ENCODE assay signal across 14 cellular contexts in genomic region chr5:111587728-111588127, GRCh38.
DNase-seq lines count a peak whose midpoint lies in the region; ATAC-seq and TF ChIP-seq lines count a peak whose summit lies in the region.
"Had no signal": no experiment of that assay in that cellular context is flagged by ENCODE, and none has a peak within 500 bp of the region (broad histone marks: within the 10 kb centered on the region; RNA-seq: fewer than 3 reads in every experiment).

No MANE protein-coding gene starts in this region.

- no peaks in the 10 kb centered on the region for H3K36me3 ChIP-seq in Caco-2 (ENCODE audit: control insufficient read depth, insufficient read depth, low read length)

- POLR2A ChIA-PET in activated CD8-positive, alpha-beta T cell treated with anti-CD3 and anti-CD28 coated beads for 36 hours (lab: Charles Lee), result no interaction called here
- POLR2A ChIA-PET in activated CD8-positive, alpha-beta T cell treated with anti-CD3 and anti-CD28 coated beads, Interleukin-2, amount 10 ng/mL, durations not matched to agents 7 days and 5 days (lab: Charles Lee), result no interaction called here
- POLR2A ChIA-PET in Caco-2 (lab: Charles Lee), result no interaction called here

- ATAC-seq in activated CD8-positive, alpha-beta T cell treated with anti-CD3 and anti-CD28 coated beads for 36 hours, result peak; percentile 65
- no peak for ATAC-seq in activated CD8-positive, alpha-beta T cell treated with anti-CD3 and anti-CD28 coated beads, Interleukin-2, amount 10 ng/mL, durations not matched to agents 7 days and 5 days
- ATAC-seq in activated naive CD4-positive, alpha-beta T cell treated with anti-CD3 and anti-CD28 coated beads, Interleukin-2, amount 50 U/mL, for 72 hours, result peak; percentile 34 to 49
- no peak for ATAC-seq in natural killer cell
- ATAC-seq: CD8-positive, alpha-beta T cell had no signal

- CTCF ChIA-PET in activated CD8-positive, alpha-beta T cell treated with anti-CD3 and anti-CD28 coated beads for 36 hours (lab: Charles Lee), result interaction anchor here (1.8 kb wide), 1 partner anchor 37 kb away, joined by 4 read pairs; no protein-coding TSS in a partner anchor
- CTCF ChIA-PET in activated CD8-positive, alpha-beta T cell treated with anti-CD3 and anti-CD28 coated beads, Interleukin-2, amount 10 ng/mL, durations not matched to agents 7 days and 5 days (lab: Charles Lee), result interaction anchor here (1.8 to 2.4 kb wide), 2 partner anchors 11 to 56 kb away, joined by 5 read pairs; no protein-coding TSS in a partner anchor
- CTCF ChIA-PET in activated naive CD4-positive, alpha-beta T cell treated with anti-CD3 and anti-CD28 coated beads, Interleukin-2, amount 10 ng/mL, durations not matched to agents 7 days and 5 days (lab: Charles Lee), result no interaction called here
- CTCF ChIA-PET in Caco-2 (lab: Charles Lee), result no interaction called here

- H3K9me3 Mint-ChIP-seq in activated CD8-positive, alpha-beta T cell treated with anti-CD3 and anti-CD28 coated beads for 36 hours, result no peaks in the 10 kb centered on the region
- H3K9me3 Mint-ChIP-seq in activated CD8-positive, alpha-beta T cell treated with anti-CD3 and anti-CD28 coated beads, Interleukin-2, amount 10 ng/mL, durations not matched to agents 7 days and 5 days (ENCODE audit: insufficient read depth), result no peaks in the 10 kb centered on the region
- H3K9me3 Mint-ChIP-seq in activated naive CD4-positive, alpha-beta T cell treated with anti-CD3 and anti-CD28 coated beads, Interleukin-2, amount 50 U/mL, for 72 hours, result no peaks in the 10 kb centered on the region
- no peaks in the 10 kb centered on the region for H3K9me3 Mint-ChIP-seq in activated naive CD4-positive, alpha-beta T cell treated with anti-CD3 and anti-CD28 coated beads, Interleukin-2, amount 10 ng/mL, durations not matched to agents 7 days and 5 days
- H3K9me3 Mint-ChIP-seq in natural killer cell (no peaks in the 10 kb centered on the region), Caco-2 (ENCODE audit: unreplicated experiment) (peaks cover 15% of the 10 kb centered on the region)
- H3K9me3 Mint-ChIP-seq: CD8-positive, alpha-beta T cell; HFFc6 had no signal

- DNase-seq in activated CD8-positive, alpha-beta T cell treated with anti-CD3 and anti-CD28 coated beads for 36 hours, result no peak
- DNase-seq in activated CD8-positive, alpha-beta T cell treated with anti-CD3 and anti-CD28 coated beads, Interleukin-2, amount 10 ng/mL, durations not matched to agents 7 days and 5 days, result no peak
- no peak for DNase-seq in activated naive CD4-positive, alpha-beta T cell treated with anti-CD3 and anti-CD28 coated beads, Interleukin-2, amount 50 U/mL, for 72 hours (ENCODE audit: low spot score in 2 of 2)
- no peak for DNase-seq in activated naive CD4-positive, alpha-beta T cell treated with anti-CD3 and anti-CD28 coated beads, Interleukin-2, amount 10 ng/mL, durations not matched to agents 7 days and 5 days
- no peak for DNase-seq in natural killer cell
- no peak for DNase-seq in HuH-7.5 (ENCODE audit: low spot score)
- no peak for DNase-seq in Caco-2
- no peak for DNase-seq in stimulated activated CD4-positive, alpha-beta T cell treated with anti-CD3 and anti-CD28 coated beads, Interleukin-1b, Interleukin-23, amount 100 ng/mL, for 48 hours
- DNase-seq: CD8-positive, alpha-beta T cell; COR-L47; DMS53; HCEC 1CT; HFFc6 had no signal

- peaks cover 16% of the 10 kb centered on the region; the same call in 1 of the 2 replicates for H3K4me1 ChIP-seq in Caco-2

- H3K4me1 Mint-ChIP-seq in activated CD8-positive, alpha-beta T cell treated with anti-CD3 and anti-CD28 coated beads for 36 hours (ENCODE audit: low read depth), result peaks cover 32% of the 10 kb centered on the region
- peaks cover 10% of the 10 kb centered on the region for H3K4me1 Mint-ChIP-seq in activated CD8-positive, alpha-beta T cell treated with anti-CD3 and anti-CD28 coated beads, Interleukin-2, amount 10 ng/mL, durations not matched to agents 7 days and 5 days (ENCODE audit: low read depth)
- H3K4me1 Mint-ChIP-seq in activated naive CD4-positive, alpha-beta T cell treated with anti-CD3 and anti-CD28 coated beads, Interleukin-2, amount 10 ng/mL, durations not matched to agents 7 days and 5 days, result peaks cover 4% of the 10 kb centered on the region
- H3K4me1 Mint-ChIP-seq in natural killer cell, result peaks cover 40 to 45% of the 10 kb centered on the region in 2 donors
- H3K4me1 Mint-ChIP-seq in Caco-2 (ENCODE audit: low read depth, unreplicated experiment), result peaks cover 10% of the 10 kb centered on the region

- no peaks in the 10 kb centered on the region for H3K27me3 ChIP-seq in Caco-2 (replicated peaks; ENCODE audit: control insufficient read depth, insufficient read depth, low read length)

- no peak for TF ChIP-seq CTCF in activated CD8-positive, alpha-beta T cell treated with anti-CD3 and anti-CD28 coated beads for 36 hours (IDR thresholded peaks at IDR 0.05)
- no peak for TF ChIP-seq CTCF in natural killer cell (IDR thresholded peaks at IDR 0.05)
- TF ChIP-seq CTCF in Caco-2 (IDR thresholded peaks at IDR 0.05; ENCODE audit: insufficient read depth in 1 of 2, low read depth in 1 of 2, low read length in 1 of 2, severe bottlenecking in 1 of 2, unreplicated experiment in 1 of 2), result no peak

- intact Hi-C loops in activated CD8-positive, alpha-beta T cell treated with anti-CD3 and anti-CD28 coated beads for 36 hours (cut with micrococcal nuclease), result no loop called here
- intact Hi-C loops in natural killer cell (cut with micrococcal nuclease) (loop anchor here (10.0 kb wide), 1 partner anchor 53 kb away; no protein-coding TSS in a partner anchor), Caco-2 (cut with micrococcal nuclease; ENCODE audit: unreplicated experiment) (no loop called here)

- no TSS peak for BruUV-seq in Caco-2 (replicated peaks; lab: Mats Ljungman, UMichigan)

- H3K27me3 Mint-ChIP-seq in activated CD8-positive, alpha-beta T cell treated with anti-CD3 and anti-CD28 coated beads for 36 hours, result no peaks in the 10 kb centered on the region
- H3K27me3 Mint-ChIP-seq in activated CD8-positive, alpha-beta T cell treated with anti-CD3 and anti-CD28 coated beads, Interleukin-2, amount 10 ng/mL, durations not matched to agents 7 days and 5 days (ENCODE audit: low read depth), result peaks cover 4% of the 10 kb centered on the region
- H3K27me3 Mint-ChIP-seq in activated naive CD4-positive, alpha-beta T cell treated with anti-CD3 and anti-CD28 coated beads, Interleukin-2, amount 10 ng/mL, durations not matched to agents 7 days and 5 days, result no peaks in the 10 kb centered on the region
- no peaks in the 10 kb centered on the region for H3K27me3 Mint-ChIP-seq in natural killer cell (ENCODE audit: low read depth in 2 of 2)
- H3K27me3 Mint-ChIP-seq in Caco-2 (ENCODE audit: insufficient read depth, unreplicated experiment), result peaks cover 9% of the 10 kb centered on the region

- no peak overlapping the region for H3K4me3 Mint-ChIP-seq in activated CD8-positive, alpha-beta T cell treated with anti-CD3 and anti-CD28 coated beads for 36 hours
- H3K4me3 Mint-ChIP-seq in activated CD8-positive, alpha-beta T cell treated with anti-CD3 and anti-CD28 coated beads, Interleukin-2, amount 10 ng/mL, durations not matched to agents 7 days and 5 days, result no peak overlapping the region
- no peak overlapping the region for H3K4me3 Mint-ChIP-seq in activated naive CD4-positive, alpha-beta T cell treated with anti-CD3 and anti-CD28 coated beads, Interleukin-2, amount 10 ng/mL, durations not matched to agents 7 days and 5 days
- H3K4me3 Mint-ChIP-seq in natural killer cell, result no peak overlapping the region
- no peak overlapping the region for H3K4me3 Mint-ChIP-seq in Caco-2 (ENCODE audit: unreplicated experiment)
- H3K4me3 Mint-ChIP-seq: CD14-positive monocyte; CD8-positive, alpha-beta T cell; HFFc6 had no signal

- no peaks in the 10 kb centered on the region for H3K9me3 ChIP-seq in Caco-2

- peak overlapping the region; percentile 69 for H3K27ac Mint-ChIP-seq in activated CD8-positive, alpha-beta T cell treated with anti-CD3 and anti-CD28 coated beads for 36 hours
- H3K27ac Mint-ChIP-seq in activated CD8-positive, alpha-beta T cell treated with anti-CD3 and anti-CD28 coated beads, Interleukin-2, amount 10 ng/mL, durations not matched to agents 7 days and 5 days, result no peak overlapping the region
- peak overlapping the region in 1 of 2 donors; percentile 12 for H3K27ac Mint-ChIP-seq in activated naive CD4-positive, alpha-beta T cell treated with anti-CD3 and anti-CD28 coated beads, Interleukin-2, amount 50 U/mL, for 72 hours
- H3K27ac Mint-ChIP-seq in activated naive CD4-positive, alpha-beta T cell treated with anti-CD3 and anti-CD28 coated beads, Interleukin-2, amount 10 ng/mL, durations not matched to agents 7 days and 5 days, result no peak overlapping the region
- peak overlapping the region; percentile 12 to 41 for H3K27ac Mint-ChIP-seq in natural killer cell
- no peak overlapping the region for H3K27ac Mint-ChIP-seq in Caco-2 (ENCODE audit: unreplicated experiment)
- H3K27ac Mint-ChIP-seq: CD14-positive monocyte; CD8-positive, alpha-beta T cell; HFFc6 had no signal

- no peaks in the 10 kb centered on the region for H3K36me3 Mint-ChIP-seq in activated CD8-positive, alpha-beta T cell treated with anti-CD3 and anti-CD28 coated beads for 36 hours (ENCODE audit: low read depth)
- no peaks in the 10 kb centered on the region for H3K36me3 Mint-ChIP-seq in activated CD8-positive, alpha-beta T cell treated with anti-CD3 and anti-CD28 coated beads, Interleukin-2, amount 10 ng/mL, durations not matched to agents 7 days and 5 days (ENCODE audit: low read depth)
- no peaks in the 10 kb centered on the region for H3K36me3 Mint-ChIP-seq in activated naive CD4-positive, alpha-beta T cell treated with anti-CD3 and anti-CD28 coated beads, Interleukin-2, amount 50 U/mL, for 72 hours
- H3K36me3 Mint-ChIP-seq in activated naive CD4-positive, alpha-beta T cell treated with anti-CD3 and anti-CD28 coated beads, Interleukin-2, amount 10 ng/mL, durations not matched to agents 7 days and 5 days, result no peaks in the 10 kb centered on the region
- H3K36me3 Mint-ChIP-seq in natural killer cell (no peaks in the 10 kb centered on the region), Caco-2 (ENCODE audit: insufficient read depth, unreplicated experiment) (no peaks in the 10 kb centered on the region)
- H3K36me3 Mint-ChIP-seq: CD14-positive monocyte; CD8-positive, alpha-beta T cell had no signal

- H3K4me3 ChIP-seq in Caco-2 (ENCODE audit: low read depth, low read length), result no peak overlapping the region

Comparison
In these comparisons a context has a peak if more than half of its experiments do, and no peak if none do; other contexts are left out.
1. ATAC-seq: peak in activated CD8-positive, alpha-beta T cell treated with anti-CD3 and anti-CD28 coated beads for 36 hours (single experiment) and activated naive CD4-positive, alpha-beta T cell treated with anti-CD3 and anti-CD28 coated beads, Interleukin-2, amount 50 U/mL, for 72 hours (2 of 2); none in activated CD8-positive, alpha-beta T cell treated with anti-CD3 and anti-CD28 coated beads, Interleukin-2, amount 10 ng/mL, durations not matched to agents 7 days and 5 days (single experiment) and natural killer cell (0 of 3).
2. H3K27ac Mint-ChIP-seq: peak in activated CD8-positive, alpha-beta T cell treated with anti-CD3 and anti-CD28 coated beads for 36 hours (single experiment) and natural killer cell (2 of 2); none in activated CD8-positive, alpha-beta T cell treated with anti-CD3 and anti-CD28 coated beads, Interleukin-2, amount 10 ng/mL, durations not matched to agents 7 days and 5 days (single experiment), activated naive CD4-positive, alpha-beta T cell treated with anti-CD3 and anti-CD28 coated beads, Interleukin-2, amount 10 ng/mL, durations not matched to agents 7 days and 5 days (single experiment) and Caco-2 (single experiment).
3. CTCF ChIA-PET loops: an anchor here in activated CD8-positive, alpha-beta T cell treated with anti-CD3 and anti-CD28 coated beads for 36 hours (1.8 kb wide) and activated CD8-positive, alpha-beta T cell treated with anti-CD3 and anti-CD28 coated beads, Interleukin-2, amount 10 ng/mL, durations not matched to agents 7 days and 5 days (1.8 to 2.4 kb wide); none called in activated naive CD4-positive, alpha-beta T cell treated with anti-CD3 and anti-CD28 coated beads, Interleukin-2, amount 10 ng/mL, durations not matched to agents 7 days and 5 days and Caco-2.